Comparison of ENCODE assay signal across 9 cellular contexts in genomic region chr16:3881499-3881995, GRCh38. TPM values are rescaled to one million over a fixed set of nuclear protein-coding genes. Genes with fewer than 3 reads are reported as not detected.
DNase-seq lines count a peak whose midpoint lies in the region; ATAC-seq and TF ChIP-seq lines count a peak whose summit lies in the region.
"Had no signal": no experiment of that assay in that cellular context is flagged by ENCODE, and none has a peak within 500 bp of the region (broad histone marks: within the 10 kb centered on the region; RNA-seq: fewer than 3 reads in every experiment).

No MANE protein-coding gene starts in this region.

- H3K36me3 ChIP-seq in iPS-20b (ENCODE audit: insufficient read depth, low read depth, low read length) = peaks cover 8% of the 10 kb centered on the region; the same call in 1 of the 2 replicates

- peak overlapping the region; percentile 64 for H3K27ac Mint-ChIP-seq in activated CD8-positive, alpha-beta T cell treated with anti-CD3 and anti-CD28 coated beads for 36 hours
- H3K27ac Mint-ChIP-seq in stimulated activated effector memory CD8-positive, alpha-beta T cell treated with anti-CD3 and anti-CD28 coated beads, Interleukin-12 subunit alpha, Interleukin-12 subunit beta, amount 100 ng/mL, for 72 hours = peak overlapping the region; percentile 89

- no peak for ATAC-seq in activated CD8-positive, alpha-beta T cell treated with anti-CD3 and anti-CD28 coated beads for 36 hours
- ATAC-seq in stimulated activated effector memory CD8-positive, alpha-beta T cell treated with anti-CD3 and anti-CD28 coated beads, Interleukin-12 subunit alpha, Interleukin-12 subunit beta, amount 100 ng/mL, for 72 hours = no peak

- H3K4me3 ChIP-seq in iPS-20b (ENCODE audit: low read length) = peak overlapping the region; percentile 69; the same call in 1 of the 2 replicates

- H3K9me3 Mint-ChIP-seq in activated CD8-positive, alpha-beta T cell treated with anti-CD3 and anti-CD28 coated beads for 36 hours = peaks cover 4% of the 10 kb centered on the region
- no peaks in the 10 kb centered on the region for H3K9me3 Mint-ChIP-seq in stimulated activated effector memory CD8-positive, alpha-beta T cell treated with anti-CD3 and anti-CD28 coated beads, Interleukin-12 subunit alpha, Interleukin-12 subunit beta, amount 100 ng/mL, for 72 hours

- no peaks in the 10 kb centered on the region for H3K9me3 ChIP-seq in iPS-20b (ENCODE audit: insufficient read depth, low read depth, low read length)

- peak; percentile 21 for DNase-seq in NCI-H146 (lab: John Stamatoyannopoulos, UW)
- DNase-seq in NCI-H146 treated with DMSO at 0.1 percent for 48 hours (lab: John Stamatoyannopoulos, UW; ENCODE audit: unreplicated experiment) = no peak
- no peak for DNase-seq in activated CD8-positive, alpha-beta T cell treated with anti-CD3 and anti-CD28 coated beads for 36 hours
- no peak for DNase-seq in stimulated activated effector memory CD8-positive, alpha-beta T cell treated with anti-CD3 and anti-CD28 coated beads, Interleukin-12 subunit alpha, Interleukin-12 subunit beta, amount 100 ng/mL, for 72 hours (ENCODE audit: low spot score in 2 of 2)
- no peak for DNase-seq in NCI-H226
- DNase-seq in DMS 273 (lab: John Stamatoyannopoulos, UW; ENCODE audit: unreplicated experiment) = no peak
- DNase-seq in putamen (ENCODE audit: low spot score) = no peak
- DNase-seq: 8988T had no signal

- no peak for TF ChIP-seq CTCF in activated CD8-positive, alpha-beta T cell treated with anti-CD3 and anti-CD28 coated beads for 36 hours (IDR thresholded peaks at IDR 0.05)

- CTCF ChIA-PET in activated CD8-positive, alpha-beta T cell treated with anti-CD3 and anti-CD28 coated beads for 36 hours (lab: Charles Lee) = no interaction called here

- H3K9ac ChIP-seq in iPS-20b (ENCODE audit: low read depth, low read length) = peak overlapping the region; percentile 83

- H3K4me1 Mint-ChIP-seq in activated CD8-positive, alpha-beta T cell treated with anti-CD3 and anti-CD28 coated beads for 36 hours (ENCODE audit: low read depth) = peaks cover 28% of the 10 kb centered on the region
- H3K4me1 Mint-ChIP-seq in stimulated activated effector memory CD8-positive, alpha-beta T cell treated with anti-CD3 and anti-CD28 coated beads, Interleukin-12 subunit alpha, Interleukin-12 subunit beta, amount 100 ng/mL, for 72 hours = peaks cover 41% of the 10 kb centered on the region

- peaks cover 6% of the 10 kb centered on the region; the same call in 1 of the 2 replicates for H3K4me1 ChIP-seq in iPS-20b (ENCODE audit: insufficient read depth, low read length)

- POLR2A ChIA-PET in activated CD8-positive, alpha-beta T cell treated with anti-CD3 and anti-CD28 coated beads for 36 hours (lab: Charles Lee) = no interaction called here

- no peaks in the 10 kb centered on the region for H3K27me3 ChIP-seq in iPS-20b (ENCODE audit: insufficient read depth, low read length)

- intact Hi-C loops in activated CD8-positive, alpha-beta T cell treated with anti-CD3 and anti-CD28 coated beads for 36 hours (cut with micrococcal nuclease) = no loop called here

- H3K27me3 Mint-ChIP-seq in activated CD8-positive, alpha-beta T cell treated with anti-CD3 and anti-CD28 coated beads for 36 hours = peaks cover 2% of the 10 kb centered on the region

- H3K36me3 Mint-ChIP-seq in activated CD8-positive, alpha-beta T cell treated with anti-CD3 and anti-CD28 coated beads for 36 hours (ENCODE audit: low read depth) = peaks cover 24% of the 10 kb centered on the region
- H3K36me3 Mint-ChIP-seq in stimulated activated effector memory CD8-positive, alpha-beta T cell treated with anti-CD3 and anti-CD28 coated beads, Interleukin-12 subunit alpha, Interleukin-12 subunit beta, amount 100 ng/mL, for 72 hours = peaks cover 36% of the 10 kb centered on the region

- H3K27ac ChIP-seq in iPS-20b (ENCODE audit: low read length) = no peak overlapping the region

- H3K4me3 Mint-ChIP-seq in activated CD8-positive, alpha-beta T cell treated with anti-CD3 and anti-CD28 coated beads for 36 hours = peak overlapping the region; percentile 74
- peak overlapping the region; percentile 74 for H3K4me3 Mint-ChIP-seq in stimulated activated effector memory CD8-positive, alpha-beta T cell treated with anti-CD3 and anti-CD28 coated beads, Interleukin-12 subunit alpha, Interleukin-12 subunit beta, amount 100 ng/mL, for 72 hours

RNA-seq across cellular contexts. Expression of gene CREBBP, which starts 1.0 kb away (rescaled TPM):
- total RNA-seq in activated CD8-positive, alpha-beta T cell treated with anti-CD3 and anti-CD28 coated beads for 36 hours = 10 to 100 TPM; 27.9 to 33.5 TPM
